Comparison of ENCODE assay signal across 16 cellular contexts in the genomic region with DNA sequence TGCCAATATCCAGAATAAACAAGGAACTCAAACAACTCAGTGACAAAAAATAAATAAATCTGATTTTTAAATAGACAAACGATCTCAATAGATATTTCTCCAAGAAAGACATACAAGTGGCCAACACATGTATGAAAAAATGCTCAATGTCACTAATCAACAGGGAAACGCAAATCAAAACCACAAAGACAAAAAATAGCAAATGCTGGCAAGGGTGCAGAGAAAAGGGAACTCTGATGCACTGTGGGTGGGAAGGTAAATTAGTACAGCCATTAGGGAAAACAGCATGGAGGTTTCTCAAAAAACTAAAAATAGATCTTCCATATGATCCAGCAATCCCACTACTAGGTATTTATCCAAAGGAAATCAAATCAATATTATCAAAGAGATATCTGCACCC. TPM values are rescaled to one million over a fixed set of nuclear protein-coding genes. Genes with fewer than 3 reads are reported as not detected.
DNase-seq lines count a peak whose midpoint lies in the region; ATAC-seq, FAIRE-seq and TF ChIP-seq lines count a peak whose summit lies in the region.
"Had no signal": no experiment of that assay in that cellular context is flagged by ENCODE, and none has a peak within 500 bp of the region (broad histone marks: within the 10 kb centered on the region; RNA-seq: fewer than 3 reads in every experiment).

No MANE protein-coding gene starts in this region.

- POLR2A ChIA-PET in GM12878 (lab: Charles Lee) = no interaction called here

- peaks cover 8% of the 10 kb centered on the region for H3K36me3 Mint-ChIP-seq in activated naive CD4-positive, alpha-beta T cell treated with anti-CD3 and anti-CD28 coated beads, Interleukin-2, amount 10 ng/mL, durations not matched to agents 7 days and 5 days
- peaks cover 8% of the 10 kb centered on the region for H3K36me3 Mint-ChIP-seq in activated naive CD4-positive, alpha-beta T cell treated with anti-CD3 and anti-CD28 coated beads for 36 hours (ENCODE audit: low read depth)
- peaks cover 5% of the 10 kb centered on the region for H3K36me3 Mint-ChIP-seq in type B pancreatic cell

- TF ChIP-seq EP300 in GM12878 (IDR thresholded peaks at IDR 0.05; ENCODE audit: borderline replicate concordance in 1 of 2, control insufficient read depth in 1 of 2, low read depth in 2 of 2, low read length in 2 of 2) = no peak

- intact Hi-C loops in activated naive CD4-positive, alpha-beta T cell treated with anti-CD3 and anti-CD28 coated beads for 36 hours (cut with micrococcal nuclease) = loop anchor here (5.0 kb wide), 2 partner anchors 592 to 1243 kb away; partner anchors contain the start of gene HSP90AA1
- intact Hi-C loops in GM12878 (cut with micrococcal nuclease; ENCODE audit: unreplicated experiment) = loop anchor here (5.0 kb wide), 1 partner anchor 57 kb away; the partner anchor contains the start of gene MARK3

- no peak for TF ChIP-seq RAD21 in GM12878 (IDR thresholded peaks at IDR 0.05; ENCODE audit: insufficient read depth, low read depth, low read length)

- H2AFZ ChIP-seq in Karpas-422 (ENCODE audit: low read length) (no peak overlapping the region), GM12878 (ENCODE audit: control insufficient read depth, low read depth, low read length) (no peak overlapping the region)
- H2AFZ ChIP-seq: GM23248 had no signal

- H4K20me1 ChIP-seq in Karpas-422 (ENCODE audit: insufficient read depth, low read depth, low read length) = peaks cover 9% of the 10 kb centered on the region
- peaks cover 7% of the 10 kb centered on the region for H4K20me1 ChIP-seq in GM12878 (ENCODE audit: control insufficient read depth, insufficient read depth)

- H3K27ac ChIP-seq in Karpas-422 (ENCODE audit: low read length) = no peak overlapping the region
- no peak overlapping the region for H3K27ac ChIP-seq in GM12878 (ENCODE audit: control insufficient read depth, insufficient read depth)
- no peak overlapping the region for H3K27ac ChIP-seq in Peyer's patch
- H3K27ac ChIP-seq: GM23248, SJCRH30 had no signal

- 14% methylated on average over 2 of the region's 2 CpGs for WGBS in GM12878 (ENCODE audit: insufficient coverage, insufficient replicate concordance, low lambda C conversion rate, missing lambda C conversion rate)

- H3K4me1 Mint-ChIP-seq in activated naive CD4-positive, alpha-beta T cell treated with anti-CD3 and anti-CD28 coated beads, Interleukin-2, amount 10 ng/mL, durations not matched to agents 7 days and 5 days = peaks cover 10% of the 10 kb centered on the region
- peaks cover 20% of the 10 kb centered on the region for H3K4me1 Mint-ChIP-seq in activated naive CD4-positive, alpha-beta T cell treated with anti-CD3 and anti-CD28 coated beads for 36 hours (ENCODE audit: low read depth)
- peaks cover 16% of the 10 kb centered on the region for H3K4me1 Mint-ChIP-seq in type B pancreatic cell (ENCODE audit: unreplicated experiment)

- SMC1A ChIA-PET in GM12878 (lab: Charles Lee; ENCODE audit: uncharacterized antibody, unreplicated experiment) = interaction anchor here (1.0 to 1.3 kb wide), 2 partner anchors 24 to 226 kb away, joined by 3 to 4 read pairs; no protein-coding TSS in a partner anchor

- H3K9me3 Mint-ChIP-seq in activated naive CD4-positive, alpha-beta T cell treated with anti-CD3 and anti-CD28 coated beads, Interleukin-2, amount 10 ng/mL, durations not matched to agents 7 days and 5 days = no peaks in the 10 kb centered on the region
- no peaks in the 10 kb centered on the region for H3K9me3 Mint-ChIP-seq in activated naive CD4-positive, alpha-beta T cell treated with anti-CD3 and anti-CD28 coated beads for 36 hours
- no peaks in the 10 kb centered on the region for H3K9me3 Mint-ChIP-seq in type B pancreatic cell

- CTCF ChIA-PET in activated naive CD4-positive, alpha-beta T cell treated with anti-CD3 and anti-CD28 coated beads, Interleukin-2, amount 10 ng/mL, durations not matched to agents 7 days and 5 days (lab: Charles Lee) = interaction anchor here (1.5 kb wide), 1 partner anchor 60 kb away, joined by 4 read pairs; no protein-coding TSS in a partner anchor
- CTCF ChIA-PET in activated naive CD4-positive, alpha-beta T cell treated with anti-CD3 and anti-CD28 coated beads for 36 hours (lab: Charles Lee) = no interaction called here
- CTCF ChIA-PET in GM12878 (lab: Yijun Ruan, JAX) = interaction anchor here (0.7 to 2.4 kb wide), 2 partner anchors 60 to 193 kb away, joined by 3 to 10 read pairs; no protein-coding TSS in a partner anchor

- ATAC-seq in GM12878 (no peak), HG02678 (IDR thresholded peaks at IDR 0.05; ENCODE audit: unreplicated experiment) (no peak)

- H3K27me3 ChIP-seq in Karpas-422 (ENCODE audit: low read length) = no peaks in the 10 kb centered on the region
- no peaks in the 10 kb centered on the region for H3K27me3 ChIP-seq in GM12878 (replicated peaks in 1 of 2; ENCODE audit: control insufficient read depth in 2 of 2, insufficient read depth in 2 of 2, low read length in 1 of 2)
- no peaks in the 10 kb centered on the region for H3K27me3 ChIP-seq in Peyer's patch
- H3K27me3 ChIP-seq: SJCRH30 had no signal

- peak overlapping the region; percentile 8; the same call in 1 of the 2 replicates for H3K4me3 ChIP-seq in Karpas-422 (ENCODE audit: low read length)
- no peak overlapping the region for H3K4me3 ChIP-seq in GM12878
- no peak overlapping the region for H3K4me3 ChIP-seq in Peyer's patch
- H3K4me3 ChIP-seq: GM23248, SJCRH30 had no signal

- H3K9me3 ChIP-seq in Karpas-422 (ENCODE audit: low read length) (no peaks in the 10 kb centered on the region), GM12878 (replicated peaks; ENCODE audit: control insufficient read depth, insufficient read depth, low read length) (no peaks in the 10 kb centered on the region), Peyer's patch (no peaks in the 10 kb centered on the region)
- H3K9me3 ChIP-seq: SJCRH30 had no signal

- H3K4me1 ChIP-seq in Karpas-422 (ENCODE audit: low read length) = peaks cover 51% of the 10 kb centered on the region
- H3K4me1 ChIP-seq in GM12878 (ENCODE audit: control insufficient read depth, insufficient read depth, low read length) = peaks cover 19% of the 10 kb centered on the region; the same call in 1 of the 2 replicates
- H3K4me1 ChIP-seq in Peyer's patch = peaks cover 0 to 4% (median 2%) of the 10 kb centered on the region in 4 donors

- in situ Hi-C loops in GM12878 (cut with MboI) = no loop called here

- no peaks in the 10 kb centered on the region for H3K9me2 ChIP-seq in Karpas-422 (replicated peaks; ENCODE audit: insufficient read depth, low read length)

- H3K9ac ChIP-seq in Karpas-422 (ENCODE audit: low read length) (no peak overlapping the region), GM12878 (ENCODE audit: control insufficient read depth, insufficient read depth, low read length) (no peak overlapping the region)
- H3K9ac ChIP-seq: GM23248 had no signal

- TF ChIP-seq CTCF in GM12878 (IDR thresholded peaks at IDR 0.05 in 2 of 3, conservative IDR thresholded peaks at IDR 0.05 in 1 of 3; ENCODE audit: control insufficient read depth in 2 of 3, extremely low read depth in 1 of 3, insufficient read depth in 1 of 3, low read depth in 3 of 3, low read length in 3 of 3) (no peak), type B pancreatic cell (conservative IDR thresholded peaks at IDR 0.05) (no peak), Peyer's patch (IDR thresholded peaks at IDR 0.05) (no peak)

- H3K4me2 ChIP-seq in Karpas-422 (ENCODE audit: low read depth, low read length, poor library complexity, severe bottlenecking) = peak overlapping the region; percentile 52
- H3K4me2 ChIP-seq in GM12878 (ENCODE audit: control insufficient read depth, insufficient read depth) = no peak overlapping the region

- no peak for FAIRE-seq in GM12878 (lab: Jason Lieb, UNC)
- FAIRE-seq: A204.1, G401.6 had no signal

- peak overlapping the region; percentile 29 for H3K27ac Mint-ChIP-seq in activated naive CD4-positive, alpha-beta T cell treated with anti-CD3 and anti-CD28 coated beads, Interleukin-2, amount 10 ng/mL, durations not matched to agents 7 days and 5 days
- no peak overlapping the region for H3K27ac Mint-ChIP-seq in activated naive CD4-positive, alpha-beta T cell treated with anti-CD3 and anti-CD28 coated beads for 36 hours
- H3K27ac Mint-ChIP-seq in type B pancreatic cell = no peak overlapping the region

- no peak for TF ChIP-seq POLR2A in GM12878 (IDR thresholded peaks at IDR 0.05; ENCODE audit: low read depth, low read length)
- no peak for TF ChIP-seq POLR2A in Peyer's patch (IDR thresholded peaks at IDR 0.05)

- no peak overlapping the region for H3K4me3 Mint-ChIP-seq in activated naive CD4-positive, alpha-beta T cell treated with anti-CD3 and anti-CD28 coated beads, Interleukin-2, amount 10 ng/mL, durations not matched to agents 7 days and 5 days
- H3K4me3 Mint-ChIP-seq in activated naive CD4-positive, alpha-beta T cell treated with anti-CD3 and anti-CD28 coated beads for 36 hours = no peak overlapping the region
- peak overlapping the region; percentile 14 for H3K4me3 Mint-ChIP-seq in type B pancreatic cell

- H3K79me2 ChIP-seq in Karpas-422 (ENCODE audit: low read length) (peaks cover 19% of the 10 kb centered on the region), GM12878 (ENCODE audit: control insufficient read depth, insufficient read depth, low read length) (peaks cover 27% of the 10 kb centered on the region)

- peaks cover 24% of the 10 kb centered on the region for H3K27me3 Mint-ChIP-seq in activated naive CD4-positive, alpha-beta T cell treated with anti-CD3 and anti-CD28 coated beads, Interleukin-2, amount 10 ng/mL, durations not matched to agents 7 days and 5 days
- H3K27me3 Mint-ChIP-seq in activated naive CD4-positive, alpha-beta T cell treated with anti-CD3 and anti-CD28 coated beads for 36 hours (ENCODE audit: low read depth) = no peaks in the 10 kb centered on the region
- H3K27me3 Mint-ChIP-seq in type B pancreatic cell = peaks cover 9% of the 10 kb centered on the region

- no peak for DNase-seq in activated naive CD4-positive, alpha-beta T cell treated with anti-CD3 and anti-CD28 coated beads, Interleukin-2, amount 10 ng/mL, durations not matched to agents 7 days and 5 days
- DNase-seq in activated naive CD4-positive, alpha-beta T cell treated with anti-CD3 and anti-CD28 coated beads for 36 hours = no peak
- DNase-seq in Karpas-422 (peak; percentile 74), GM12878 (ENCODE audit: low read depth, low spot score) (no peak), type B pancreatic cell (ENCODE audit: extremely low spot score, unreplicated experiment) (no peak), Peyer's patch (no peak), NCI-H748 treated with DMSO at 0.1 percent for 48 hours (lab: John Stamatoyannopoulos, UW) (no peak)
- DNase-seq: CD4-positive, CD25-positive, alpha-beta regulatory T cell; NCI-H1436 treated with DMSO at 0.1 percent for 48 hours; NCI-H524 treated with DMSO at 0.1 percent for 48 hours; SJCRH30; SW 1271 had no signal

- no TSS peak for BruUV-seq in GM12878 (replicated peaks; lab: Mats Ljungman, UMichigan)

- RAD21 ChIA-PET in GM12878 (lab: Charles Lee; ENCODE audit: unreplicated experiment) = interaction anchor here (0.7 kb wide), 1 partner anchor 10 kb away, joined by 3 read pairs; no protein-coding TSS in a partner anchor

- peaks cover 5% of the 10 kb centered on the region for H3K36me3 ChIP-seq in Karpas-422 (ENCODE audit: insufficient read depth, low read length)
- peaks cover 0 to 2% of the 10 kb centered on the region in 2 experiments; a peak in 1 of 4 replicates for H3K36me3 ChIP-seq in GM12878 (ENCODE audit: control insufficient read depth in 2 of 2, insufficient read depth in 2 of 2, low read length in 1 of 2)
- peaks cover 0 to 4% (median 0%) of the 10 kb centered on the region in 3 donors for H3K36me3 ChIP-seq in Peyer's patch

RNA-seq across cellular contexts. Expression of gene EIF5, which starts 3.5 kb away (rescaled TPM):
- total RNA-seq in activated naive CD4-positive, alpha-beta T cell treated with anti-CD3 and anti-CD28 coated beads for 36 hours = 100 to 1,000 TPM; 117 to 121 TPM
- 133 and 180 TPM in 2 replicates for total RNA-seq in Karpas-422 (2014; rRNA removed; shearing (Covaris generic); ENCODE audit: low replicate concordance)
- total RNA-seq in GM12878 (2013; cell fraction: nucleolus; rRNA removed) = 250 and 254 TPM in 2 replicates
- total RNA-seq in GM12878 (2014; rRNA removed) (68.6 and 75.6 TPM in 2 replicates), GM12878 (2014; rRNA removed; fragmentation: Illumina TruSeq; extraction: Trizol) (84.1 and 92.7 TPM in 2 replicates), GM12878 (2021) (156 and 166 TPM in 2 replicates), type B pancreatic cell (ENCODE audit: low replicate concordance) (327 and 340 TPM in 2 replicates), Peyer's patch (100 to 1,000 TPM; 176 to 226 (median 217) TPM)
- 78.4 TPM for polyA plus RNA-seq in GM12878 (2011; ENCODE audit: low read depth)
- polyA plus RNA-seq in GM12878 (2011; rRNA removed) (268 and 275 TPM in 2 replicates), GM12878 (2014; fragmentation: Illumina TruSeq; extraction: Trizol) (137 and 204 TPM in 2 replicates), GM12878 (2014; fragmentation: Nextera tagmentation; extraction: Ambion mirVana) (10 to 100 TPM; 51.2 to 80.9 TPM), GM12878 (2014; rRNA removed) (83.2 and 89.1 TPM in 2 replicates), GM12878 (2016; fragmentation: Nextera tagmentation; extraction: Ambion mirVana) (100 to 1,000 TPM; 312 to 360 TPM)
- polyA plus RNA-seq in GM12878 (2011; cell fraction: cytosol; rRNA removed) = 141 and 164 TPM in 2 replicates
- 181 and 255 TPM in 2 replicates for polyA plus RNA-seq in GM12878 (2011; cell fraction: nucleus; rRNA removed)
- polyA plus RNA-seq in GM12878 (2012) = 118 and 152 TPM in 2 replicates
- 123 and 221 TPM in 2 replicates for polyA minus RNA-seq in GM12878 (2011; rRNA and poly(A)+ RNA removed)
- 54.0 and 67.9 TPM in 2 replicates for polyA minus RNA-seq in GM12878 (2011; cell fraction: cytosol; rRNA and poly(A)+ RNA removed)
- polyA minus RNA-seq in GM12878 (2011; cell fraction: nucleus; rRNA and poly(A)+ RNA removed) = 134 and 194 TPM in 2 replicates

RNA-seq across cellular contexts. Expression of gene MARK3, which starts 54.7 kb away (rescaled TPM):
- total RNA-seq in activated naive CD4-positive, alpha-beta T cell treated with anti-CD3 and anti-CD28 coated beads for 36 hours = 10 to 100 TPM; 62.2 to 64.7 TPM
- total RNA-seq in Karpas-422 (2014; rRNA removed; shearing (Covaris generic); ENCODE audit: low replicate concordance) = 94.5 and 113 TPM in 2 replicates
- 225 and 244 TPM in 2 replicates for total RNA-seq in GM12878 (2013; cell fraction: nucleolus; rRNA removed)
- 39.6 and 43.3 TPM in 2 replicates for total RNA-seq in GM12878 (2014; rRNA removed)
- total RNA-seq in GM12878 (2014; rRNA removed; fragmentation: Illumina TruSeq; extraction: Trizol) = 48.0 and 48.3 TPM in 2 replicates
- 51.9 and 59.3 TPM in 2 replicates for total RNA-seq in GM12878 (2021)
- 36.8 TPM for polyA plus RNA-seq in GM12878 (2011; ENCODE audit: low read depth)
- 75.1 and 85.6 TPM in 2 replicates for polyA plus RNA-seq in GM12878 (2011; rRNA removed)
- 40.5 and 46.1 TPM in 2 replicates for polyA plus RNA-seq in GM12878 (2011; cell fraction: cytosol; rRNA removed)
- polyA plus RNA-seq in GM12878 (2011; cell fraction: nucleus; rRNA removed) = 90.2 and 95.2 TPM in 2 replicates
- polyA plus RNA-seq in GM12878 (2012) = 39.8 and 47.5 TPM in 2 replicates
- polyA plus RNA-seq in GM12878 (2014; fragmentation: Illumina TruSeq; extraction: Trizol) = 50.7 and 52.0 TPM in 2 replicates
- 10 to 100 TPM; 10.7 to 19.8 TPM for polyA plus RNA-seq in GM12878 (2014; fragmentation: Nextera tagmentation; extraction: Ambion mirVana)
- polyA plus RNA-seq in GM12878 (2014; rRNA removed) = 43.2 and 49.9 TPM in 2 replicates
- 10 to 100 TPM; 28.6 to 31.0 TPM for polyA plus RNA-seq in GM12878 (2016; fragmentation: Nextera tagmentation; extraction: Ambion mirVana)
- polyA minus RNA-seq in GM12878 (2011; rRNA and poly(A)+ RNA removed) = 73.2 and 80.4 TPM in 2 replicates
- polyA minus RNA-seq in GM12878 (2011; cell fraction: cytosol; rRNA and poly(A)+ RNA removed) = 15.8 and 21.0 TPM in 2 replicates
- polyA minus RNA-seq in GM12878 (2011; cell fraction: nucleus; rRNA and poly(A)+ RNA removed) = 63.7 and 92.2 TPM in 2 replicates
- 79.1 and 91.4 TPM in 2 replicates for total RNA-seq in type B pancreatic cell (ENCODE audit: low replicate concordance)
- total RNA-seq in Peyer's patch = 100 to 1,000 TPM in 2 of 4 donors, 10 to 100 TPM in 2; 76.0 to 196 (median 99.5) TPM
